8 cellular contexts compared by ENCODE assay signal in the genomic region with DNA sequence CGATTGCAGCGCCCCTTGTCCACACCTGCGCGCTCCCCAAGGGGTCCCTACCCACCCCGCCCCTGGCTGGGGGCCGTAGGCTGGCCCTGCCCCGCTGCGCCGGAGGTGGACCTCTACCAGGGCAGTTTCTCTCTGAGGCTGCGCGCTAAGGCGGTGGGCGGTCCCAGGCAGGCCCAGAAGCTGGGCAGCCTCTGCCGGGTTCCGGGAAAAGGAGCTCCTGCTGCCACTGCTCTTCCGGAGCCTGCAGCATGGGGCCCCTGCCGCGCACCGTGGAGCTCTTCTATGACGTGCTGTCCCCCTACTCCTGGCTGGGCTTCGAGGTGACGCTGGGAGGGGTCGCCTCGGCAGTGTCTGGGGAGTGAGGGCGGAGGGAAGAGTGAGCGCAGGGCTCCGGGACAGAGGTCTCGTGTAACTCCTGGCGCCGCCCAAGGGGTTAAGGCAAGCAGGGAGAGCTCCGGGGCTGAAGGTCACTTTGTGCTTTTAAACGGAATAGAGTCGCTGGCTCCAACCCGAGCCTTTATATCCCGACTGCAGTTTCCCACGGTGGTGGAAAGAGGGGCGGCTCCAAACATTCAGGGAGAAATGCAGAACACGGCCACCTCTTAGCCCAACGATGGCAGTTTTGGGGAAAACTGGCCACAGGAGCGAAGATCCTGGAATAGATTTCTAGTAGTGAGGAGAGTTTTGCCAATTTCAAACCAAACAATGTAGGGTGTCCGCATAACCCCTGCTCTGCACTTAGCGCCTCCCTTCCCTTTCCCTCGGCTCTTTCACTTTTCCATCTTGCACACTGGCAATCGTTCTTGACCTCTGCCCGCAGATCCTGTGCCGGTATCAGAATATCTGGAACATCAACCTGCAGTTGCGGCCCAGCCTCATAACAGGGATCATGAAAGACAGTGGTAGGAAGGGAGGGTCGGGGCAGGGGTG. TPM values are rescaled to one million over a fixed set of nuclear protein-coding genes. Genes with fewer than 3 reads are reported as not detected.
A peak's percentile ranks its signal among the peaks of the same experiment; 100 is the strongest.
DNase-seq lines count a peak whose midpoint lies in the region; ATAC-seq and TF ChIP-seq lines count a peak whose summit lies in the region.

A gene (plus strand): TSS at position 176 of the 930 bp plus-strand sequence. CDS start 73 bp downstream, at position 249.

- peak within 1 kb of the TSS; percentile 88 to 97 (median 93) for H3K27ac Mint-ChIP-seq in nephron
- peak within 1 kb of the TSS; percentile 96 for H3K27ac Mint-ChIP-seq in stimulated activated naive CD8-positive, alpha-beta T cell treated with anti-CD3 and anti-CD28 coated beads, Interleukin-15, Interleukin-2, amounts not matched to agents 100 ng/mL and 50 ng/mL, for 24 hours

- TF ChIP-seq CTCF in RWPE1 (conservative IDR thresholded peaks at IDR 0.05; ENCODE audit: low read depth), result no peak
- no peak for TF ChIP-seq CTCF in fibroblast of pulmonary artery (IDR thresholded peaks at IDR 0.05; ENCODE audit: low read length, missing control alignments)
- no peak for TF ChIP-seq CTCF in nephron (IDR thresholded peaks at IDR 0.05; ENCODE audit: unreplicated experiment in 3 of 3)

- H3K27me3 ChIP-seq in HUES64 (ENCODE audit: insufficient read depth, low read length), result peaks cover 5% of the 10 kb centered on the region; the same call in 1 of the 2 replicates

- no peaks in the 10 kb centered on the region for H3K9me3 ChIP-seq in HUES64 (ENCODE audit: insufficient read depth, low read depth, low read length)

- H3K4me3 Mint-ChIP-seq in nephron, result peak within 1 kb of the TSS; percentile 91 to 98 (median 97)
- H3K4me3 Mint-ChIP-seq in stimulated activated naive CD8-positive, alpha-beta T cell treated with anti-CD3 and anti-CD28 coated beads, Interleukin-15, Interleukin-2, amounts not matched to agents 100 ng/mL and 50 ng/mL, for 24 hours, result peak within 1 kb of the TSS; percentile 88

- 9% methylated on average over 48 of the region's 48 CpGs for WGBS in HUES64

- DNase-seq in DMS153 (lab: John Stamatoyannopoulos, UW) (peak; percentile 26), RWPE1 (ENCODE audit: low spot score) (peak; percentile 67), fibroblast of pulmonary artery (ENCODE audit: low read depth) (peak; percentile 69)
- DNase-seq in activated T-helper 9 cell treated with anti-CD3 and anti-CD28 coated beads, Interleukin-2, amount 50 U/mL, for 16 hours (ENCODE audit: low read depth), result peak; percentile 74

- no peaks in the 10 kb centered on the region for H3K27me3 Mint-ChIP-seq in nephron (ENCODE audit: low read depth)
- H3K27me3 Mint-ChIP-seq in stimulated activated naive CD8-positive, alpha-beta T cell treated with anti-CD3 and anti-CD28 coated beads, Interleukin-15, Interleukin-2, amounts not matched to agents 100 ng/mL and 50 ng/mL, for 24 hours, result no peaks in the 10 kb centered on the region

- H3K4me1 ChIP-seq in HUES64 (ENCODE audit: insufficient read depth, low read length), result no peaks in the 10 kb centered on the region

- H3K27ac ChIP-seq in HUES64 (ENCODE audit: low read depth, low read length), result peak within 1 kb of the TSS; percentile 65
- peak within 1 kb of the TSS; percentile 74 for H3K27ac ChIP-seq in RWPE1

- peak within 1 kb of the TSS; percentile 81 for H3K9ac ChIP-seq in HUES64 (ENCODE audit: low read depth, low read length)

- peaks cover 12% of the 10 kb centered on the region for H3K36me3 ChIP-seq in HUES64 (ENCODE audit: insufficient read depth, low read length)

- CTCF ChIA-PET in RWPE1 (lab: Yijun Ruan, JAX), result interaction anchor here (0.6 to 1.0 kb wide), 3 partner anchors 23 to 719 kb away, joined by 3 to 4 read pairs (median 3); no protein-coding TSS in a partner anchor

- ATAC-seq in GM21447 (IDR thresholded peaks at IDR 0.05; ENCODE audit: unreplicated experiment), result peak; percentile 97

- peaks cover 17% of the 10 kb centered on the region for H3K36me3 Mint-ChIP-seq in nephron (ENCODE audit: low read depth)
- H3K36me3 Mint-ChIP-seq in stimulated activated naive CD8-positive, alpha-beta T cell treated with anti-CD3 and anti-CD28 coated beads, Interleukin-15, Interleukin-2, amounts not matched to agents 100 ng/mL and 50 ng/mL, for 24 hours (ENCODE audit: low read depth), result peaks cover 40% of the 10 kb centered on the region

- peaks cover 17% of the 10 kb centered on the region for H3K4me1 Mint-ChIP-seq in nephron
- peaks cover 53% of the 10 kb centered on the region for H3K4me1 Mint-ChIP-seq in stimulated activated naive CD8-positive, alpha-beta T cell treated with anti-CD3 and anti-CD28 coated beads, Interleukin-15, Interleukin-2, amounts not matched to agents 100 ng/mL and 50 ng/mL, for 24 hours (ENCODE audit: low read depth)

- POLR2A ChIA-PET in RWPE1 (lab: Yijun Ruan, JAX; ENCODE audit: low non-redundant PET), result interaction anchor here (0.7 kb wide), 1 partner anchor 390 kb away, joined by 3 read pairs; no protein-coding TSS in a partner anchor

- H3K4me3 ChIP-seq in HUES64 (ENCODE audit: low read length), result peak within 1 kb of the TSS; percentile 81
- peak within 1 kb of the TSS; percentile 91 for H3K4me3 ChIP-seq in fibroblast of pulmonary artery (replicated peaks; ENCODE audit: low read depth, low read length)

- H3K9me3 Mint-ChIP-seq in nephron, result no peaks in the 10 kb centered on the region
- H3K9me3 Mint-ChIP-seq in stimulated activated naive CD8-positive, alpha-beta T cell treated with anti-CD3 and anti-CD28 coated beads, Interleukin-15, Interleukin-2, amounts not matched to agents 100 ng/mL and 50 ng/mL, for 24 hours, result no peaks in the 10 kb centered on the region

RNA-seq across cellular contexts. Expression of the gene that starts here (rescaled TPM):
- polyA plus RNA-seq in HUES64 (2013, experiment 1 of 2), result 31.7 TPM
- 34.0 TPM for polyA plus RNA-seq in HUES64 (2013, experiment 2 of 2)

Comparison
In these comparisons a context has a peak if more than half of its experiments do, and no peak if none do; other contexts are left out.
1. Peak in every context shown above with its lines: DNase-seq, ATAC-seq, H3K4me3 ChIP-seq and H3K27ac ChIP-seq.